In the genomic region with DNA sequence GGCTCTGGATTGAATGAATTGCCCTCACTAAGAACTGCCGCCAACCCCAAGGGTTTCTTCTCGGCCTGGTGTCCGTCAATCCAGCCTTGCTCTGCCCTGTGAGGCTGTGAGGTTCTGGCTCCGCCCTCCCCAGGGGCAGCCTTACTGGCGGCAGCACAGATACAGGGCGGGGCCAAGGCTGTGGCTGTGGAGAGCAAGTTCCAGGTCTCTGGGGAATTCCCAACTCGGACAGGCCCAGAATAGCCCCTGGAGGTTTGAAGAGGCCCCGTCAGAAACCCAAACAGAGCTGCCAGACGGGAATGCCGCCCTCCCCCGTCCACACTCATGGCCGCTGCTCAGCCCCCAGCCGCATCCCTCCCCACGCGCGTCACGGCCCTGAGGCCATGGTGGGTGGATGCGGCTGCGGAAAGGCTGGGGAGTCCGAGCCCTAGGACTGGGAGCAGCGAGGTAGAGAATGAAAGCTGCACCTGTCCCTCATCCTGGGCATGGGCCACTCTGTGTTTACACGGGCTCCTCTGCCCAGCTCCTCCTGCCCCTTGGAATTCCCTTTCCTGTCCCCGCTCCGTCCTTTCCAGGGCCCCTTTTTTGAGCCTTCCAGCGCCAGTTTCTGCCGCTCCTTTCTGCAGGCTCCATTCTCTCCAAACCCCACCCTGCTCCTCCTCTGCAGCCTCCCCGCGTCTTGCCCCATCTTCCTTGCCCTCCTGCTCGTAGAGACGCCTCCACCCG, we compare ENCODE assay signal across 8 cellular contexts. TPM values are rescaled to one million over a fixed set of nuclear protein-coding genes. Genes with fewer than 3 reads are reported as not detected.
A peak's percentile ranks its signal among the peaks of the same experiment; 100 is the strongest.
DNase-seq lines count a peak whose midpoint lies in the region; ATAC-seq and TF ChIP-seq lines count a peak whose summit lies in the region.

No MANE protein-coding gene starts in this region.

- H3K27me3 ChIP-seq in OCI-LY1 (ENCODE audit: insufficient read depth, low read length) (no peaks in the 10 kb centered on the region), fibroblast of lung (ENCODE audit: control insufficient read depth, insufficient read depth, low read length) (no peaks in the 10 kb centered on the region), muscle layer of colon (ENCODE audit: control insufficient read depth in 1 of 2, insufficient read depth in 2 of 2, low read length in 2 of 2) (no peaks in the 10 kb centered on the region), stomach (peaks cover 0 to 22% (median 0%) of the 10 kb centered on the region in 3 donors)

- WGBS in stomach, 5 donors = 0 to 1% (median 0%) methylated on average over 26 to 31 of the region's 31 CpGs

- peak overlapping the region; percentile 86 for H3K27ac Mint-ChIP-seq in activated T-helper 17 cell treated with anti-CD3 and anti-CD28 coated beads, Interleukin-2, amount 50 U/mL, for 72 hours

- no peaks in the 10 kb centered on the region for H3F3A ChIP-seq in OCI-LY1 (ENCODE audit: insufficient read depth, low read length)

- H3K4me1 ChIP-seq in OCI-LY1 (ENCODE audit: insufficient read depth, low read length, severe bottlenecking) (peaks cover 60% of the 10 kb centered on the region), fibroblast of lung (ENCODE audit: control insufficient read depth, extremely low read depth, insufficient read depth, low read length) (peaks cover 42% of the 10 kb centered on the region), muscle layer of colon (ENCODE audit: insufficient read depth, low read length) (peaks cover 61% of the 10 kb centered on the region), stomach (peaks cover 66 to 84% (median 82%) of the 10 kb centered on the region in 4 donors)

- H3K36me3 ChIP-seq in OCI-LY1 (ENCODE audit: insufficient read depth, low read length) (peaks cover 36% of the 10 kb centered on the region), fibroblast of lung (ENCODE audit: control insufficient read depth, insufficient read depth, low read length) (peaks cover 12% of the 10 kb centered on the region), muscle layer of colon (ENCODE audit: insufficient read depth, low read length) (peaks cover 17% of the 10 kb centered on the region), stomach (peaks cover 15 to 23% (median 21%) of the 10 kb centered on the region in 4 donors)

- H3K9ac ChIP-seq in OCI-LY1 (ENCODE audit: low read length) (peak overlapping the region; percentile 15; the same call in 1 of the 2 replicates), fibroblast of lung (ENCODE audit: insufficient read depth, low read length) (peak overlapping the region; percentile 53), muscle layer of colon (ENCODE audit: low read length) (peak overlapping the region; percentile 49)

- TF ChIP-seq EP300 in stomach (IDR thresholded peaks at IDR 0.05) = no peak

- intact Hi-C loops in stomach (cut with DNase I; ENCODE audit: low total_unique reads) = no loop called here

- no peak for ATAC-seq in GM18505 (IDR thresholded peaks at IDR 0.05; ENCODE audit: unreplicated experiment)
- peak; percentile 65 for ATAC-seq in activated T-helper 17 cell treated with anti-CD3 and anti-CD28 coated beads, Interleukin-2, amount 50 U/mL, for 72 hours (replicated peaks)

- no peaks in the 10 kb centered on the region for H3K9me2 ChIP-seq in OCI-LY1 (ENCODE audit: low read depth, low read length)

- H3K27me3 Mint-ChIP-seq in activated T-helper 17 cell treated with anti-CD3 and anti-CD28 coated beads, Interleukin-2, amount 50 U/mL, for 72 hours = no peaks in the 10 kb centered on the region

- peak overlapping the region; percentile 97 for H3K4me3 Mint-ChIP-seq in activated T-helper 17 cell treated with anti-CD3 and anti-CD28 coated beads, Interleukin-2, amount 50 U/mL, for 72 hours

- H3K4me3 ChIP-seq in OCI-LY1 (ENCODE audit: low read depth, low read length, poor library complexity, severe bottlenecking) (peak overlapping the region; percentile 68), fibroblast of lung (replicated peaks in 1 of 4; ENCODE audit: control extremely low read depth in 1 of 4, insufficient read depth in 1 of 4, low read depth in 3 of 4, low read length in 4 of 4) (peak overlapping the region; percentile 38 to 77 (median 61)), muscle layer of colon (ENCODE audit: low read depth in 1 of 2, low read length in 2 of 2) (peak overlapping the region; percentile 62 to 78), stomach (peak overlapping the region; percentile 55 to 61 (median 55))

- H3K9me3 Mint-ChIP-seq in activated T-helper 17 cell treated with anti-CD3 and anti-CD28 coated beads, Interleukin-2, amount 50 U/mL, for 72 hours = no peaks in the 10 kb centered on the region

- H3K27ac ChIP-seq in OCI-LY1 (ENCODE audit: low read depth, low read length, poor library complexity, severe bottlenecking) = no peak overlapping the region
- H3K27ac ChIP-seq in fibroblast of lung (ENCODE audit: insufficient read depth, low read length) = peak overlapping the region; percentile 78
- H3K27ac ChIP-seq in muscle layer of colon (ENCODE audit: low read depth, low read length) = peak overlapping the region; percentile 98
- H3K27ac ChIP-seq in stomach = peak overlapping the region; percentile 87 to 96 (median 91)

- peaks cover 52% of the 10 kb centered on the region for H3K36me3 Mint-ChIP-seq in activated T-helper 17 cell treated with anti-CD3 and anti-CD28 coated beads, Interleukin-2, amount 50 U/mL, for 72 hours (ENCODE audit: low read depth)

- H4K20me1 ChIP-seq in OCI-LY1 (ENCODE audit: insufficient read depth, low read length) (no peaks in the 10 kb centered on the region), fibroblast of lung (ENCODE audit: control insufficient read depth, extremely low read depth, insufficient read depth, low read length) (no peaks in the 10 kb centered on the region)

- TF ChIP-seq CTCF in OCI-LY1 (IDR thresholded peaks at IDR 0.05; ENCODE audit: low read length) = no peak
- TF ChIP-seq CTCF in fibroblast of lung (conservative IDR thresholded peaks at IDR 0.05 in 1 of 2, IDR thresholded peaks at IDR 0.05 in 1 of 2; ENCODE audit: low read depth in 1 of 2, low read length in 2 of 2) = no peak
- TF ChIP-seq CTCF in stomach (IDR thresholded peaks at IDR 0.05) = peak in 1 of 7 experiments; percentile 22

- no peaks in the 10 kb centered on the region for H3K9me3 ChIP-seq in OCI-LY1 (ENCODE audit: low read length)
- no peaks in the 10 kb centered on the region for H3K9me3 ChIP-seq in fibroblast of lung (ENCODE audit: control insufficient read depth, insufficient read depth, low read depth, low read length)
- no peaks in the 10 kb centered on the region for H3K9me3 ChIP-seq in muscle layer of colon (ENCODE audit: low read length)
- no peaks in the 10 kb centered on the region for H3K9me3 ChIP-seq in stomach

- no peak overlapping the region for H2AFZ ChIP-seq in OCI-LY1 (ENCODE audit: low read length)
- no peak overlapping the region for H2AFZ ChIP-seq in fibroblast of lung (ENCODE audit: low read length)

- DNase-seq in A172 (ENCODE audit: low spot score) = peak; percentile 98
- DNase-seq in HUDEP-2 (lab: John Stamatoyannopoulos, UW; ENCODE audit: unreplicated experiment in 76 of 76) = peak in 73 of 76 experiments; percentile 41 to 90 (median 78)
- DNase-seq in fibroblast of lung (ENCODE audit: low read depth in 2 of 2) = peak; percentile 98
- peak; percentile 97 for DNase-seq in stomach

- peak; percentile 50 for TF ChIP-seq POLR2A in GM18505 (IDR thresholded peaks at IDR 0.05; ENCODE audit: borderline replicate concordance, extremely low read depth, insufficient read depth, insufficient read length)
- no peak for TF ChIP-seq POLR2A in stomach (IDR thresholded peaks at IDR 0.05)

- H3K4me1 Mint-ChIP-seq in activated T-helper 17 cell treated with anti-CD3 and anti-CD28 coated beads, Interleukin-2, amount 50 U/mL, for 72 hours = peaks cover 30% of the 10 kb centered on the region

- H3K79me2 ChIP-seq in OCI-LY1 (ENCODE audit: insufficient read depth, low read length) (no peaks in the 10 kb centered on the region), fibroblast of lung (ENCODE audit: control insufficient read depth, insufficient read depth, low read length) (peaks cover 33% of the 10 kb centered on the region)

- H3K4me2 ChIP-seq in OCI-LY1 (ENCODE audit: low read length) (peak overlapping the region; percentile 81), fibroblast of lung (ENCODE audit: extremely low read depth, insufficient read depth, low read length) (peak overlapping the region; percentile 97)

RNA-seq across cellular contexts. Expression of a gene that starts 0.7 kb away (rescaled TPM):
- total RNA-seq in A172 (2014; rRNA removed; shearing (Covaris generic)) = 3.3 and 7.4 TPM in 2 replicates
- 1 to 10 TPM; 1.2 to 9.1 TPM for total RNA-seq in activated T-helper 17 cell treated with anti-CD3 and anti-CD28 coated beads, Interleukin-2, amount 50 U/mL, for 72 hours
- 2.1 TPM in 2 replicates for total RNA-seq in fibroblast of lung
- polyA plus RNA-seq in fibroblast of lung = 1.3 and 2.9 TPM in 2 replicates
- 1.9 and 3.1 TPM in 2 replicates for polyA plus RNA-seq in fibroblast of lung (2012)
- 5.5 and 5.9 TPM in 2 replicates for polyA minus RNA-seq in fibroblast of lung (ENCODE audit: low replicate concordance)
- total RNA-seq in stomach = 10 to 100 TPM in 1 of 5 donors, 1 to 10 TPM in 2, not detected in 2; 4.0 to 17.4 (median 4.6) TPM
- under 1 TPM in 2 of 3 donors, not detected in 1; 0.62 to 0.83 TPM for polyA plus RNA-seq in stomach

RNA-seq across cellular contexts. Expression of a gene that starts 4.6 kb away (rescaled TPM):
- total RNA-seq in A172 (2014; rRNA removed; shearing (Covaris generic)) = 41.8 and 55.0 TPM in 2 replicates
- total RNA-seq in activated T-helper 17 cell treated with anti-CD3 and anti-CD28 coated beads, Interleukin-2, amount 50 U/mL, for 72 hours = 10 to 100 TPM; 26.8 to 26.9 TPM
- total RNA-seq in fibroblast of lung (10.7 and 12.1 TPM in 2 replicates), stomach (100 to 1,000 TPM in 1 of 5 donors, 10 to 100 TPM in 3, 1 to 10 TPM in 1; 7.1 to 124 (median 19.8) TPM)
- polyA plus RNA-seq in fibroblast of lung (10.0 and 16.2 TPM in 2 replicates), stomach (10 to 100 TPM; 24.0 to 31.6 (median 27.1) TPM)
- polyA plus RNA-seq in fibroblast of lung (2012) = 12.3 and 19.5 TPM in 2 replicates
- polyA minus RNA-seq in fibroblast of lung (ENCODE audit: low replicate concordance) = 1.2 and 1.7 TPM in 2 replicates

RNA-seq across cellular contexts. Expression of a gene that starts 5.0 kb away (rescaled TPM):
- 205 and 254 TPM in 2 replicates for total RNA-seq in A172 (2014; rRNA removed; shearing (Covaris generic))
- 100 to 1,000 TPM; 239 to 288 TPM for total RNA-seq in activated T-helper 17 cell treated with anti-CD3 and anti-CD28 coated beads, Interleukin-2, amount 50 U/mL, for 72 hours
- total RNA-seq in fibroblast of lung (131 and 136 TPM in 2 replicates), stomach (100 to 1,000 TPM in 4 of 5 donors, 10 to 100 TPM in 1; 11.7 to 865 (median 117) TPM)
- polyA plus RNA-seq in fibroblast of lung (68.1 and 96.6 TPM in 2 replicates), stomach (100 to 1,000 TPM in 2 of 3 donors, 10 to 100 TPM in 1; 79.9 to 160 (median 102) TPM)
- polyA plus RNA-seq in fibroblast of lung (2012) = 153 and 184 TPM in 2 replicates
- 269 and 515 TPM in 2 replicates for polyA minus RNA-seq in fibroblast of lung (ENCODE audit: low replicate concordance)

RNA-seq across cellular contexts. Expression of a gene that starts 8.9 kb away (rescaled TPM):
- 239 and 243 TPM in 2 replicates for total RNA-seq in A172 (2014; rRNA removed; shearing (Covaris generic))
- total RNA-seq in activated T-helper 17 cell treated with anti-CD3 and anti-CD28 coated beads, Interleukin-2, amount 50 U/mL, for 72 hours = 100 to 1,000 TPM; 101 to 133 TPM
- total RNA-seq in fibroblast of lung (336 and 518 TPM in 2 replicates), stomach (100 to 1,000 TPM in 4 of 5 donors, 10 to 100 TPM in 1; 92.2 to 453 (median 154) TPM)
- polyA plus RNA-seq in fibroblast of lung (208 and 214 TPM in 2 replicates), stomach (100 to 1,000 TPM; 101 to 122 (median 116) TPM)
- polyA plus RNA-seq in fibroblast of lung (2012) = 336 and 399 TPM in 2 replicates
- 1,738 and 1,898 TPM in 2 replicates for polyA minus RNA-seq in fibroblast of lung (ENCODE audit: low replicate concordance)

RNA-seq across cellular contexts. Expression of a gene that starts 20.8 kb away (rescaled TPM):
- 118 and 129 TPM in 2 replicates for total RNA-seq in A172 (2014; rRNA removed; shearing (Covaris generic))
- 100 to 1,000 TPM; 122 to 139 TPM for total RNA-seq in activated T-helper 17 cell treated with anti-CD3 and anti-CD28 coated beads, Interleukin-2, amount 50 U/mL, for 72 hours
- total RNA-seq in fibroblast of lung (4.4 and 17.7 TPM in 2 replicates), stomach (100 to 1,000 TPM in 1 of 5 donors, 10 to 100 TPM in 4; 11.1 to 229 (median 26.8) TPM)
- polyA plus RNA-seq in fibroblast of lung (12.3 and 43.3 TPM in 2 replicates), stomach (10 to 100 TPM; 53.6 to 88.5 (median 59.2) TPM)
- 15.3 and 41.2 TPM in 2 replicates for polyA plus RNA-seq in fibroblast of lung (2012)
- 24.0 and 72.1 TPM in 2 replicates for polyA minus RNA-seq in fibroblast of lung (ENCODE audit: low replicate concordance)
